1 cellular context compared by ENCODE assay signal in the genomic region with DNA sequence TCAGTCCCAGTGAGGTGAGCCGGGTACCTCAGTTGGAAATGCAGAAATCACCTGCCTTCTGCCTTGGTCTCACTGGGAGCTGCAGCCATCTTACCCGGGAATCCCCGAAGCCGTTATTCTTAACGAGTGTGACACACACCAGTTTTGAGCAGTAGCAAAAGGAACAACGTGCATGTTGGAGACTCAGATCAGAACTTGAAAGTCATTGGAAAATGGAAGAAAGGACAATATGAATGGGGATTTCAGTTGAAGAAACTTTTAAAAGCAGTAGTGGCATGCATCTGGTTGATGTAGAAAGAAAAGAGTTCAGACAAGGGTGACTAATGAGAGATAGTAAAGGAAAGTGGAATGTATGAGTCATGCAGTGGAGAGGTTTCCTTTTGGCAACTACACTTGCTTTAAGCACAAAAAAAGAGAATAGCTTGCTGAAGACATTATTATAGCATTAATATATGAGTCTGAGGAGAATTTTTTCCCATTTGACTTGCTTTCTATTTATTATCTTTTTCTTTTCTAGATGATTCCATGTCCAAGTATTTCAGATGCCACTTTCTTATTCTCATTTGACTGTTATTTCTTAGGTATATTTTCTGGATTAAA.
TF ChIP-seq lines count a peak whose summit lies in the region.

No MANE protein-coding gene starts in this region.

TF ChIP-seq in WTC11, 78 proteins besides CTCF, POLR2A, EP300 and RAD21 (continued from another document):
- TF ChIP-seq, protein P1, sequence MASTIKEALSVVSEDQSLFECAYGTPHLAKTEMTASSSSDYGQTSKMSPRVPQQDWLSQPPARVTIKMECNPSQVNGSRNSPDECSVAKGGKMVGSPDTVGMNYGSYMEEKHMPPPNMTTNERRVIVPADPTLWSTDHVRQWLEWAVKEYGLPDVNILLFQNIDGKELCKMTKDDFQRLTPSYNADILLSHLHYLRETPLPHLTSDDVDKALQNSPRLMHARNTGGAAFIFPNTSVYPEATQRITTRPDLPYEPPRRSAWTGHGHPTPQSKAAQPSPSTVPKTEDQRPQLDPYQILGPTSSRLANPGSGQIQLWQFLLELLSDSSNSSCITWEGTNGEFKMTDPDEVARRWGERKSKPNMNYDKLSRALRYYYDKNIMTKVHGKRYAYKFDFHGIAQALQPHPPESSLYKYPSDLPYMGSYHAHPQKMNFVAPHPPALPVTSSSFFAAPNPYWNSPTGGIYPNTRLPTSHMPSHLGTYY (CRISPR knock-in tag; IDR thresholded peaks at IDR 0.05), result no peak
- TF ChIP-seq, protein P2, sequence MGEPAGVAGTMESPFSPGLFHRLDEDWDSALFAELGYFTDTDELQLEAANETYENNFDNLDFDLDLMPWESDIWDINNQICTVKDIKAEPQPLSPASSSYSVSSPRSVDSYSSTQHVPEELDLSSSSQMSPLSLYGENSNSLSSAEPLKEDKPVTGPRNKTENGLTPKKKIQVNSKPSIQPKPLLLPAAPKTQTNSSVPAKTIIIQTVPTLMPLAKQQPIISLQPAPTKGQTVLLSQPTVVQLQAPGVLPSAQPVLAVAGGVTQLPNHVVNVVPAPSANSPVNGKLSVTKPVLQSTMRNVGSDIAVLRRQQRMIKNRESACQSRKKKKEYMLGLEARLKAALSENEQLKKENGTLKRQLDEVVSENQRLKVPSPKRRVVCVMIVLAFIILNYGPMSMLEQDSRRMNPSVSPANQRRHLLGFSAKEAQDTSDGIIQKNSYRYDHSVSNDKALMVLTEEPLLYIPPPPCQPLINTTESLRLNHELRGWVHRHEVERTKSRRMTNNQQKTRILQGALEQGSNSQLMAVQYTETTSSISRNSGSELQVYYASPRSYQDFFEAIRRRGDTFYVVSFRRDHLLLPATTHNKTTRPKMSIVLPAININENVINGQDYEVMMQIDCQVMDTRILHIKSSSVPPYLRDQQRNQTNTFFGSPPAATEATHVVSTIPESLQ (CRISPR knock-in tag; IDR thresholded peaks at IDR 0.05), result no peak
- TF ChIP-seq SMAD4 (CRISPR knock-in tag; IDR thresholded peaks at IDR 0.05), result no peak
- TF ChIP-seq MXD4 (CRISPR knock-in tag; IDR thresholded peaks at IDR 0.05; ENCODE audit: borderline replicate concordance), result no peak
- no peak for TF ChIP-seq JAZF1 (CRISPR knock-in tag; IDR thresholded peaks at IDR 0.05)
- no peak for TF ChIP-seq FOXK1 (CRISPR knock-in tag; IDR thresholded peaks at IDR 0.05)
- no peak for TF ChIP-seq ATF1 (CRISPR knock-in tag; IDR thresholded peaks at IDR 0.05)
- TF ChIP-seq, protein P3, sequence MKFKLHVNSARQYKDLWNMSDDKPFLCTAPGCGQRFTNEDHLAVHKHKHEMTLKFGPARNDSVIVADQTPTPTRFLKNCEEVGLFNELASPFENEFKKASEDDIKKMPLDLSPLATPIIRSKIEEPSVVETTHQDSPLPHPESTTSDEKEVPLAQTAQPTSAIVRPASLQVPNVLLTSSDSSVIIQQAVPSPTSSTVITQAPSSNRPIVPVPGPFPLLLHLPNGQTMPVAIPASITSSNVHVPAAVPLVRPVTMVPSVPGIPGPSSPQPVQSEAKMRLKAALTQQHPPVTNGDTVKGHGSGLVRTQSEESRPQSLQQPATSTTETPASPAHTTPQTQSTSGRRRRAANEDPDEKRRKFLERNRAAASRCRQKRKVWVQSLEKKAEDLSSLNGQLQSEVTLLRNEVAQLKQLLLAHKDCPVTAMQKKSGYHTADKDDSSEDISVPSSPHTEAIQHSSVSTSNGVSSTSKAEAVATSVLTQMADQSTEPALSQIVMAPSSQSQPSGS (CRISPR knock-in tag; IDR thresholded peaks at IDR 0.05; ENCODE audit: borderline replicate concordance, low read depth), result no peak
- TF ChIP-seq NFATC4 (CRISPR knock-in tag; IDR thresholded peaks at IDR 0.05), result no peak
- no peak for TF ChIP-seq ZBTB21 (CRISPR knock-in tag; IDR thresholded peaks at IDR 0.05; ENCODE audit: borderline replicate concordance)
- TF ChIP-seq, protein P4, sequence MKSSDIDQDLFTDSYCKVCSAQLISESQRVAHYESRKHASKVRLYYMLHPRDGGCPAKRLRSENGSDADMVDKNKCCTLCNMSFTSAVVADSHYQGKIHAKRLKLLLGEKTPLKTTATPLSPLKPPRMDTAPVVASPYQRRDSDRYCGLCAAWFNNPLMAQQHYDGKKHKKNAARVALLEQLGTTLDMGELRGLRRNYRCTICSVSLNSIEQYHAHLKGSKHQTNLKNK (CRISPR knock-in tag; IDR thresholded peaks at IDR 0.05), result no peak
- TF ChIP-seq ESRRA (CRISPR knock-in tag; IDR thresholded peaks at IDR 0.05; ENCODE audit: borderline replicate concordance), result no peak
TF ChIP-seq in WTC11: peak in this region for 0.
